23 cellular contexts compared by ENCODE assay signal in the genomic region with DNA sequence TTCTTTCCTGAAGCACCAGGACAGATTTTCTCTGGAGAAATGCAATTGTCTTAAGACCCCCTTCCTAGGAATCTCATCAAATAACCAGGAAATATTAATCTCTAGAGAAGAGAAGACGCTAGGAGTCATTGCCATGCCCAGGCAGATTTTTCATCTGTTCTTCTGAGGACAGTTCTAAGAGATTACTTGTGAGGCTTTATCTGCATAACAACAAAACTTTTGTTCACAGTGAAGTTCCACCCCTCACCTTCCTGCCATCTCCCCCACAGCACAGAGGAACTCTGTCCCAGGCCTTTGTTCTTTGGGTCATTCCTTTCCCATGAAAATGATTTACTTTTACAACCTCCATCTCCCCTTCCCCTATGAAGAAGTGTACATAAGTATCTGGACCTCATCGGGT.
"Had no signal": no experiment of that assay in that cellular context is flagged by ENCODE, and none has a peak within 500 bp of the region (broad histone marks: within the 10 kb centered on the region; RNA-seq: fewer than 3 reads in every experiment).

No MANE protein-coding gene starts in this region.

- FAIRE-seq: endometrium, frontal cortex had no signal

- H3K27me3 Mint-ChIP-seq: stimulated activated memory B cell treated with anti-CD40 and anti-IgM and Interleukin-4, amounts not matched to agents 10 μg/mL and 1 μg/mL and 100 μg/mL, for 72 hours had no signal

- H3K4me1 Mint-ChIP-seq: stimulated activated memory B cell treated with anti-CD40 and anti-IgM and Interleukin-4, amounts not matched to agents 10 μg/mL and 1 μg/mL and 100 μg/mL, for 72 hours had no signal

- H3K4me3 ChIP-seq: heart right ventricle, lung, psoas muscle, spleen, tibial artery, upper lobe of right lung, vagina had no signal

- H3K4me1 ChIP-seq: heart right ventricle, psoas muscle, spleen, tibial artery, upper lobe of right lung, vagina had no signal

- H3K27ac ChIP-seq: dorsolateral prefrontal cortex, heart right ventricle, neutrophil, psoas muscle, spleen, tibial artery, upper lobe of right lung, vagina had no signal

- H3K27ac Mint-ChIP-seq: natural killer cell treated with Interleukin-12 subunit alpha and Interleukin-12 subunit beta and Interleukin-15 and Interleukin-18, amount 100 ng/mL, for 72 hours; stimulated activated memory B cell treated with anti-CD40 and anti-IgM and Interleukin-4, amounts not matched to agents 10 μg/mL and 1 μg/mL and 100 μg/mL, for 72 hours; stimulated activated naive CD8-positive, alpha-beta T cell treated with anti-CD3 and anti-CD28 coated beads, Interleukin-15, Interleukin-2, amounts not matched to agents 100 ng/mL and 50 ng/mL, for 24 hours had no signal

- H3K36me3 Mint-ChIP-seq: stimulated activated memory B cell treated with anti-CD40 and anti-IgM and Interleukin-4, amounts not matched to agents 10 μg/mL and 1 μg/mL and 100 μg/mL, for 72 hours had no signal

- DNase-seq: cortex of kidney; dorsolateral prefrontal cortex; effector CD8-positive, alpha-beta T cell; heart right ventricle; left ventricle myocardium superior; mesenchymal stem cell; midbrain; psoas muscle; retina; spleen; stimulated activated CD4-positive, alpha-beta T cell treated with anti-CD3 and anti-CD28 coated beads, Interleukin-15, amount 100 ng/mL, for 24 hours; stimulated activated CD4-positive, alpha-beta T cell treated with anti-CD3 and anti-CD28 coated beads, Interleukin-1b, Interleukin-23, amount 100 ng/mL, for 48 hours; stimulated activated CD4-positive, alpha-beta T cell treated with anti-CD3 and anti-CD28 coated beads, Interleukin-4, amount 100 ng/mL, for 24 hours; tibial artery; upper lobe of right lung had no signal

- H3K36me3 ChIP-seq: heart right ventricle, neutrophil, spleen, tibial artery, upper lobe of right lung, vagina had no signal

- H3K27me3 ChIP-seq: neutrophil, upper lobe of right lung, vagina had no signal

- H3K4me3 Mint-ChIP-seq: natural killer cell treated with Interleukin-12 subunit alpha and Interleukin-12 subunit beta and Interleukin-15 and Interleukin-18, amount 100 ng/mL, for 72 hours; stimulated activated memory B cell treated with anti-CD40 and anti-IgM and Interleukin-4, amounts not matched to agents 10 μg/mL and 1 μg/mL and 100 μg/mL, for 72 hours; stimulated activated naive CD8-positive, alpha-beta T cell treated with anti-CD3 and anti-CD28 coated beads, Interleukin-15, Interleukin-2, amounts not matched to agents 100 ng/mL and 50 ng/mL, for 24 hours had no signal
